ENCODE assay signal across 8 cellular contexts in genomic region chrX:15738686-15739016, GRCh38. TPM values are rescaled to one million over a fixed set of nuclear protein-coding genes. Genes with fewer than 3 reads are reported as not detected.
DNase-seq lines count a peak whose midpoint lies in the region; ATAC-seq and TF ChIP-seq lines count a peak whose summit lies in the region.

No MANE protein-coding gene starts in this region.

- peaks cover 9% of the 10 kb centered on the region for H3K27me3 Mint-ChIP-seq in osteocyte (ENCODE audit: unreplicated experiment)

- H3K4me3 Mint-ChIP-seq in osteocyte (ENCODE audit: unreplicated experiment): peak overlapping the region; percentile 73

- TF ChIP-seq CTCF in Panc1 (IDR thresholded peaks at IDR 0.05): no peak
- TF ChIP-seq CTCF in osteocyte (IDR thresholded peaks at IDR 0.05): no peak

- H3K4me1 Mint-ChIP-seq in osteocyte (ENCODE audit: unreplicated experiment): peaks cover 41% of the 10 kb centered on the region

- intact Hi-C loops in Panc1 (cut with micrococcal nuclease; ENCODE audit: unreplicated experiment): no loop called here

- H3K4me1 ChIP-seq in Panc1 (ENCODE audit: control insufficient read depth, insufficient read depth, low read length): no peaks in the 10 kb centered on the region; the same call in 1 of the 2 replicates
- peaks cover 4% of the 10 kb centered on the region for H3K4me1 ChIP-seq in endocrine pancreas (ENCODE audit: control insufficient read depth, insufficient read depth, low read length)

- H3K9me3 Mint-ChIP-seq in osteocyte (ENCODE audit: unreplicated experiment): no peaks in the 10 kb centered on the region

- H3K36me3 Mint-ChIP-seq in osteocyte (ENCODE audit: unreplicated experiment): peaks cover 5% of the 10 kb centered on the region

- DNase-seq in Caki2 (ENCODE audit: low read depth): peak; percentile 4
- DNase-seq in Panc1 (ENCODE audit: low read depth, low spot score): no peak
- DNase-seq in osteocyte (ENCODE audit: extremely low spot score, unreplicated experiment): no peak
- no peak for DNase-seq in NCI-H526 (lab: John Stamatoyannopoulos, UW)
- DNase-seq in HCEC 1CT: no peak

- BruUV-seq in Panc1 (replicated peaks; lab: Mats Ljungman, UMichigan): no TSS peak

- POLR2A ChIA-PET in Panc1 (lab: Charles Lee): no interaction called here

- H3K9me3 ChIP-seq in Panc1 (ENCODE audit: control insufficient read depth, insufficient read depth, low read depth, low read length) (no peaks in the 10 kb centered on the region), endocrine pancreas (ENCODE audit: control insufficient read depth, low read length) (no peaks in the 10 kb centered on the region)

- peak overlapping the region; percentile 51 to 59 for H3K4me3 ChIP-seq in Panc1 (ENCODE audit: low read depth in 2 of 2, low read length in 2 of 2)
- H3K4me3 ChIP-seq in endocrine pancreas (ENCODE audit: control insufficient read depth, insufficient read depth, low read length): peak overlapping the region; percentile 53

- H3K27ac ChIP-seq in Panc1 (ENCODE audit: low read length): no peak overlapping the region

- CTCF ChIA-PET in Panc1 (lab: Charles Lee): interaction anchor here (0.6 kb wide), 1 partner anchor 101 kb away, joined by 3 read pairs; no protein-coding TSS in a partner anchor

- H3K27me3 ChIP-seq in Panc1 (ENCODE audit: control insufficient read depth, insufficient read depth, low read length) (no peaks in the 10 kb centered on the region), endocrine pancreas (ENCODE audit: control insufficient read depth, insufficient read depth, low read length) (no peaks in the 10 kb centered on the region)

- H3K36me3 ChIP-seq in Panc1 (ENCODE audit: control insufficient read depth, insufficient read depth, low read length) (no peaks in the 10 kb centered on the region), endocrine pancreas (ENCODE audit: control insufficient read depth, insufficient read depth, low read length) (no peaks in the 10 kb centered on the region)

- in situ Hi-C loops in Caki2 (cut with HindIII; ENCODE audit: low pct_unique_long_range_greater_than_20kb, low sequenced_read_pairs) (no loop called here), Panc1 (cut with HindIII; ENCODE audit: low pct_unique_long_range_greater_than_20kb, low sequenced_read_pairs) (no loop called here)

- H3K9ac ChIP-seq in endocrine pancreas (ENCODE audit: control insufficient read depth, insufficient read depth, low read length): peak overlapping the region; percentile 19

- ATAC-seq in Panc1: no peak
- no peak for ATAC-seq in GM21381 (IDR thresholded peaks at IDR 0.05; ENCODE audit: unreplicated experiment)
- no peak for ATAC-seq in GM19035 (IDR thresholded peaks at IDR 0.05; ENCODE audit: unreplicated experiment)

- no peak overlapping the region for H3K27ac Mint-ChIP-seq in osteocyte (ENCODE audit: unreplicated experiment)

RNA-seq across cellular contexts. Expression of gene CA5B, which starts 0.6 kb away (rescaled TPM):
- 4.2 and 12.0 TPM in 2 replicates for total RNA-seq in Caki2 (2014; rRNA removed; shearing (Covaris generic); ENCODE audit: low replicate concordance)
- total RNA-seq in Panc1 (2021; ENCODE audit: unreplicated experiment) (6.8 TPM), osteocyte (10.7 and 12.1 TPM in 2 replicates)
- polyA plus RNA-seq in Panc1 (2012; ENCODE audit: insufficient read length): 6.5 TPM

RNA-seq across cellular contexts. Expression of gene ZRSR2, which starts 51.6 kb away (rescaled TPM):
- total RNA-seq in Caki2 (2014; rRNA removed; shearing (Covaris generic); ENCODE audit: low replicate concordance): 0.72 TPM in 1 of 2 replicates, not detected in the other
- total RNA-seq in Panc1 (2021; ENCODE audit: unreplicated experiment) (3.0 TPM), osteocyte (14.0 and 16.3 TPM in 2 replicates)
- 4.0 TPM for polyA plus RNA-seq in Panc1 (2012; ENCODE audit: insufficient read length)
